ENCODE assay signal across 12 cellular contexts in genomic region chr19:3818479-3818878, GRCh38. TPM values are rescaled to one million over a fixed set of nuclear protein-coding genes. Genes with fewer than 3 reads are reported as not detected.
DNase-seq lines count a peak whose midpoint lies in the region; ATAC-seq and TF ChIP-seq lines count a peak whose summit lies in the region.
"Had no signal": no experiment of that assay in that cellular context is flagged by ENCODE, and none has a peak within 500 bp of the region (broad histone marks: within the 10 kb centered on the region; RNA-seq: fewer than 3 reads in every experiment).

No MANE protein-coding gene starts in this region.

- H3K79me2 ChIP-seq in neural progenitor cell (ENCODE audit: low read depth): no peaks in the 10 kb centered on the region
- H3K79me2 ChIP-seq: hepatocyte had no signal

- H2AFZ ChIP-seq in neural progenitor cell (replicated peaks): no peak overlapping the region
- H2AFZ ChIP-seq: hepatocyte had no signal

- H3F3A ChIP-seq in neural progenitor cell (ENCODE audit: low read depth): no peaks in the 10 kb centered on the region

- peaks cover 34% of the 10 kb centered on the region for H3K4me1 Mint-ChIP-seq in activated CD8-positive, alpha-beta T cell treated with anti-CD3 and anti-CD28 coated beads for 36 hours (ENCODE audit: low read depth)
- peaks cover 50% of the 10 kb centered on the region for H3K4me1 Mint-ChIP-seq in activated CD8-positive, alpha-beta T cell treated with anti-CD3 and anti-CD28 coated beads, Interleukin-2, amount 10 ng/mL, durations not matched to agents 7 days and 5 days (ENCODE audit: low read depth)
- peaks cover 35% of the 10 kb centered on the region for H3K4me1 Mint-ChIP-seq in stimulated activated memory B cell treated with anti-CD40 and anti-IgM and Interleukin-4, amounts not matched to agents 10 μg/mL and 1 μg/mL and 100 μg/mL, for 72 hours
- peaks cover 8% of the 10 kb centered on the region for H3K4me1 Mint-ChIP-seq in neural progenitor cell

- peaks cover 6% of the 10 kb centered on the region for H4K20me1 ChIP-seq in neural progenitor cell (ENCODE audit: low read depth)

- TF ChIP-seq CTCF in activated CD8-positive, alpha-beta T cell treated with anti-CD3 and anti-CD28 coated beads for 36 hours (IDR thresholded peaks at IDR 0.05): no peak
- TF ChIP-seq CTCF in foreskin keratinocyte (conservative IDR thresholded peaks at IDR 0.05): no peak
- TF ChIP-seq CTCF in neural progenitor cell (IDR thresholded peaks at IDR 0.05): no peak

- intact Hi-C loops in activated CD8-positive, alpha-beta T cell treated with anti-CD3 and anti-CD28 coated beads for 36 hours (cut with micrococcal nuclease): loop anchor here (10.0 kb wide), 1 partner anchor 54 kb away; the partner anchor contains the start of genes APBA3 and MRPL54

- H3K9me3 Mint-ChIP-seq in activated CD8-positive, alpha-beta T cell treated with anti-CD3 and anti-CD28 coated beads for 36 hours: no peaks in the 10 kb centered on the region
- peaks cover 7% of the 10 kb centered on the region for H3K9me3 Mint-ChIP-seq in activated CD8-positive, alpha-beta T cell treated with anti-CD3 and anti-CD28 coated beads, Interleukin-2, amount 10 ng/mL, durations not matched to agents 7 days and 5 days (ENCODE audit: insufficient read depth)
- H3K9me3 Mint-ChIP-seq in stimulated activated memory B cell treated with anti-CD40 and anti-IgM and Interleukin-4, amounts not matched to agents 10 μg/mL and 1 μg/mL and 100 μg/mL, for 72 hours: no peaks in the 10 kb centered on the region
- no peaks in the 10 kb centered on the region for H3K9me3 Mint-ChIP-seq in neural progenitor cell

- H3K36me3 Mint-ChIP-seq in activated CD8-positive, alpha-beta T cell treated with anti-CD3 and anti-CD28 coated beads for 36 hours (ENCODE audit: low read depth): no peaks in the 10 kb centered on the region
- peaks cover 4% of the 10 kb centered on the region for H3K36me3 Mint-ChIP-seq in activated CD8-positive, alpha-beta T cell treated with anti-CD3 and anti-CD28 coated beads, Interleukin-2, amount 10 ng/mL, durations not matched to agents 7 days and 5 days (ENCODE audit: low read depth)
- no peaks in the 10 kb centered on the region for H3K36me3 Mint-ChIP-seq in stimulated activated memory B cell treated with anti-CD40 and anti-IgM and Interleukin-4, amounts not matched to agents 10 μg/mL and 1 μg/mL and 100 μg/mL, for 72 hours
- no peaks in the 10 kb centered on the region for H3K36me3 Mint-ChIP-seq in neural progenitor cell

- peak; percentile 59 for DNase-seq in activated CD8-positive, alpha-beta T cell treated with anti-CD3 and anti-CD28 coated beads for 36 hours
- no peak for DNase-seq in activated CD8-positive, alpha-beta T cell treated with anti-CD3 and anti-CD28 coated beads, Interleukin-2, amount 10 ng/mL, durations not matched to agents 7 days and 5 days
- DNase-seq in RPMI7951 (ENCODE audit: low read depth) (peak; percentile 59), foreskin keratinocyte (peak; percentile 20 to 50), neural progenitor cell (ENCODE audit: low spot score) (no peak), globus pallidus (ENCODE audit: low spot score) (no peak)
- DNase-seq: NCI-H1092, SHP77 had no signal

- no peak overlapping the region for H3K4me2 ChIP-seq in neural progenitor cell
- H3K4me2 ChIP-seq: hepatocyte had no signal

- no peak overlapping the region for H3K4me3 Mint-ChIP-seq in activated CD8-positive, alpha-beta T cell treated with anti-CD3 and anti-CD28 coated beads for 36 hours
- no peak overlapping the region for H3K4me3 Mint-ChIP-seq in activated CD8-positive, alpha-beta T cell treated with anti-CD3 and anti-CD28 coated beads, Interleukin-2, amount 10 ng/mL, durations not matched to agents 7 days and 5 days
- no peak overlapping the region for H3K4me3 Mint-ChIP-seq in stimulated activated memory B cell treated with anti-CD40 and anti-IgM and Interleukin-4, amounts not matched to agents 10 μg/mL and 1 μg/mL and 100 μg/mL, for 72 hours
- no peak overlapping the region for H3K4me3 Mint-ChIP-seq in neural progenitor cell

- no peaks in the 10 kb centered on the region for H3K9me3 ChIP-seq in neural progenitor cell (ENCODE audit: low read depth)
- H3K9me3 ChIP-seq: pancreas had no signal

- H3K36me3 ChIP-seq in neural progenitor cell: no peaks in the 10 kb centered on the region
- H3K36me3 ChIP-seq: pancreas had no signal

- CTCF ChIA-PET in activated CD8-positive, alpha-beta T cell treated with anti-CD3 and anti-CD28 coated beads for 36 hours (lab: Charles Lee): interaction anchor here (1.2 to 3.5 kb wide), 4 partner anchors 28 to 56 kb away, joined by 3 to 18 read pairs (median 8); partner anchors contain the start of genes APBA3 and MRPL54
- CTCF ChIA-PET in activated CD8-positive, alpha-beta T cell treated with anti-CD3 and anti-CD28 coated beads, Interleukin-2, amount 10 ng/mL, durations not matched to agents 7 days and 5 days (lab: Charles Lee): interaction anchor here (0.9 to 2.6 kb wide), 4 partner anchors 22 to 333 kb away, joined by 3 to 17 read pairs (median 4); partner anchors contain the start of genes APBA3 and MRPL54

- H3K27me3 ChIP-seq in foreskin keratinocyte: peaks cover 4% of the 10 kb centered on the region
- peaks cover 10% of the 10 kb centered on the region for H3K27me3 ChIP-seq in neural progenitor cell
- H3K27me3 ChIP-seq: hepatocyte, pancreas had no signal

- H3K27ac ChIP-seq in foreskin keratinocyte (no peak overlapping the region), neural progenitor cell (no peak overlapping the region)
- H3K27ac ChIP-seq: hepatocyte, pancreas had no signal

- H3K4me3 ChIP-seq in neural progenitor cell: no peak overlapping the region
- H3K4me3 ChIP-seq: hepatocyte, pancreas had no signal

- POLR2A ChIA-PET in activated CD8-positive, alpha-beta T cell treated with anti-CD3 and anti-CD28 coated beads for 36 hours (lab: Charles Lee): interaction anchor here (0.6 to 1.1 kb wide), 5 partner anchors 30 to 56 kb away, joined by 3 to 5 read pairs (median 3); partner anchors contain the start of gene MRPL54
- POLR2A ChIA-PET in activated CD8-positive, alpha-beta T cell treated with anti-CD3 and anti-CD28 coated beads, Interleukin-2, amount 10 ng/mL, durations not matched to agents 7 days and 5 days (lab: Charles Lee): interaction anchor here (1.6 kb wide), 1 partner anchor 56 kb away, joined by 5 read pairs; the partner anchor contains the start of gene MRPL54

- H3K27me3 Mint-ChIP-seq in activated CD8-positive, alpha-beta T cell treated with anti-CD3 and anti-CD28 coated beads for 36 hours: no peaks in the 10 kb centered on the region
- H3K27me3 Mint-ChIP-seq in activated CD8-positive, alpha-beta T cell treated with anti-CD3 and anti-CD28 coated beads, Interleukin-2, amount 10 ng/mL, durations not matched to agents 7 days and 5 days (ENCODE audit: low read depth): no peaks in the 10 kb centered on the region
- H3K27me3 Mint-ChIP-seq in stimulated activated memory B cell treated with anti-CD40 and anti-IgM and Interleukin-4, amounts not matched to agents 10 μg/mL and 1 μg/mL and 100 μg/mL, for 72 hours: no peaks in the 10 kb centered on the region
- peaks cover 5% of the 10 kb centered on the region for H3K27me3 Mint-ChIP-seq in neural progenitor cell (ENCODE audit: insufficient read depth, low read depth)

- peak overlapping the region; percentile 36 for H3K27ac Mint-ChIP-seq in activated CD8-positive, alpha-beta T cell treated with anti-CD3 and anti-CD28 coated beads for 36 hours
- H3K27ac Mint-ChIP-seq in activated CD8-positive, alpha-beta T cell treated with anti-CD3 and anti-CD28 coated beads, Interleukin-2, amount 10 ng/mL, durations not matched to agents 7 days and 5 days: no peak overlapping the region
- no peak overlapping the region for H3K27ac Mint-ChIP-seq in stimulated activated memory B cell treated with anti-CD40 and anti-IgM and Interleukin-4, amounts not matched to agents 10 μg/mL and 1 μg/mL and 100 μg/mL, for 72 hours
- no peak overlapping the region for H3K27ac Mint-ChIP-seq in neural progenitor cell

- no peak overlapping the region for H3K9ac ChIP-seq in neural progenitor cell

- ATAC-seq in activated CD8-positive, alpha-beta T cell treated with anti-CD3 and anti-CD28 coated beads for 36 hours: peak; percentile 62
- no peak for ATAC-seq in activated CD8-positive, alpha-beta T cell treated with anti-CD3 and anti-CD28 coated beads, Interleukin-2, amount 10 ng/mL, durations not matched to agents 7 days and 5 days
- ATAC-seq in foreskin keratinocyte (no peak), HG02763 (IDR thresholded peaks at IDR 0.05; ENCODE audit: unreplicated experiment) (no peak)
- peak; percentile 52 for ATAC-seq in stimulated activated memory B cell treated with anti-CD40 and anti-IgM and Interleukin-4, amounts not matched to agents 10 μg/mL and 1 μg/mL and 100 μg/mL, for 72 hours

- H3K4me1 ChIP-seq in foreskin keratinocyte: no peaks in the 10 kb centered on the region
- no peaks in the 10 kb centered on the region for H3K4me1 ChIP-seq in neural progenitor cell
- H3K4me1 ChIP-seq: pancreas had no signal

RNA-seq across cellular contexts. Expression of gene MATK, which starts 32.3 kb away (rescaled TPM):
- 10 to 100 TPM; 37.6 to 39.6 TPM for total RNA-seq in activated CD8-positive, alpha-beta T cell treated with anti-CD3 and anti-CD28 coated beads for 36 hours
- 10 to 100 TPM; 39.9 to 44.0 TPM for total RNA-seq in activated CD8-positive, alpha-beta T cell treated with anti-CD3 and anti-CD28 coated beads, Interleukin-2, amount 10 ng/mL, durations not matched to agents 7 days and 5 days
- total RNA-seq in RPMI7951 (2014; rRNA removed; shearing (Covaris generic)): not detected in 2 replicates
- total RNA-seq in foreskin keratinocyte: not detected in 2 replicates
- not detected in 2 replicates for polyA plus RNA-seq in foreskin keratinocyte
- total RNA-seq in neural progenitor cell (ENCODE audit: low replicate concordance): 2.4 and 2.8 TPM in 2 replicates
- total RNA-seq: hepatocyte had no signal

RNA-seq across cellular contexts. Expression of gene RAX2, which starts 46.5 kb away (rescaled TPM):
- total RNA-seq in activated CD8-positive, alpha-beta T cell treated with anti-CD3 and anti-CD28 coated beads for 36 hours: not detected
- not detected for total RNA-seq in activated CD8-positive, alpha-beta T cell treated with anti-CD3 and anti-CD28 coated beads, Interleukin-2, amount 10 ng/mL, durations not matched to agents 7 days and 5 days
- total RNA-seq in RPMI7951 (2014; rRNA removed; shearing (Covaris generic)): not detected in 2 replicates
- total RNA-seq in foreskin keratinocyte: not detected in 2 replicates
- not detected in 2 replicates for polyA plus RNA-seq in foreskin keratinocyte
- not detected in 2 replicates for total RNA-seq in neural progenitor cell (ENCODE audit: low replicate concordance)
- total RNA-seq: hepatocyte, pancreas had no signal
- polyA plus RNA-seq: pancreas had no signal

RNA-seq across cellular contexts. Expression of gene ZFR2, which starts 50.4 kb away (rescaled TPM):
- under 1 TPM in 1 of 2 experiments, not detected in 1; 0.23 TPM for total RNA-seq in activated CD8-positive, alpha-beta T cell treated with anti-CD3 and anti-CD28 coated beads for 36 hours
- under 1 TPM; 0.24 to 0.42 TPM for total RNA-seq in activated CD8-positive, alpha-beta T cell treated with anti-CD3 and anti-CD28 coated beads, Interleukin-2, amount 10 ng/mL, durations not matched to agents 7 days and 5 days
- not detected in 2 replicates for total RNA-seq in RPMI7951 (2014; rRNA removed; shearing (Covaris generic))
- total RNA-seq in foreskin keratinocyte: 0.17 TPM in 1 of 2 replicates, not detected in the other
- polyA plus RNA-seq in foreskin keratinocyte: 0.13 TPM in 1 of 2 replicates, not detected in the other
- total RNA-seq in neural progenitor cell (ENCODE audit: low replicate concordance): 8.9 and 20.4 TPM in 2 replicates

RNA-seq across cellular contexts. Expression of gene MRPL54, which starts 56.0 kb away (rescaled TPM):
- total RNA-seq in activated CD8-positive, alpha-beta T cell treated with anti-CD3 and anti-CD28 coated beads for 36 hours: 10 to 100 TPM; 47.4 to 50.9 TPM
- 10 to 100 TPM; 66.9 to 71.4 TPM for total RNA-seq in activated CD8-positive, alpha-beta T cell treated with anti-CD3 and anti-CD28 coated beads, Interleukin-2, amount 10 ng/mL, durations not matched to agents 7 days and 5 days
- total RNA-seq in RPMI7951 (2014; rRNA removed; shearing (Covaris generic)): 90.7 and 103 TPM in 2 replicates
- total RNA-seq in foreskin keratinocyte (60.8 and 65.2 TPM in 2 replicates), neural progenitor cell (ENCODE audit: low replicate concordance) (15.1 and 21.4 TPM in 2 replicates)
- 94.0 and 100 TPM in 2 replicates for polyA plus RNA-seq in foreskin keratinocyte

RNA-seq across cellular contexts. Expression of gene APBA3, which starts 57.0 kb away (rescaled TPM):
- total RNA-seq in activated CD8-positive, alpha-beta T cell treated with anti-CD3 and anti-CD28 coated beads for 36 hours: 10 to 100 TPM; 28.0 to 29.1 TPM
- 10 to 100 TPM; 39.6 to 40.5 TPM for total RNA-seq in activated CD8-positive, alpha-beta T cell treated with anti-CD3 and anti-CD28 coated beads, Interleukin-2, amount 10 ng/mL, durations not matched to agents 7 days and 5 days
- total RNA-seq in RPMI7951 (2014; rRNA removed; shearing (Covaris generic)): 5.8 and 15.0 TPM in 2 replicates
- total RNA-seq in foreskin keratinocyte (14.0 and 16.5 TPM in 2 replicates), neural progenitor cell (ENCODE audit: low replicate concordance) (17.3 and 41.1 TPM in 2 replicates)
- 16.2 and 16.6 TPM in 2 replicates for polyA plus RNA-seq in foreskin keratinocyte

Comparison
In these comparisons a context has a peak if more than half of its experiments do, and no peak if none do; other contexts are left out.
1. ATAC-seq: peak in activated CD8-positive, alpha-beta T cell treated with anti-CD3 and anti-CD28 coated beads for 36 hours (single experiment) and stimulated activated memory B cell treated with anti-CD40 and anti-IgM and Interleukin-4, amounts not matched to agents 10 μg/mL and 1 μg/mL and 100 μg/mL, for 72 hours (single experiment); none in activated CD8-positive, alpha-beta T cell treated with anti-CD3 and anti-CD28 coated beads, Interleukin-2, amount 10 ng/mL, durations not matched to agents 7 days and 5 days (single experiment), foreskin keratinocyte (single experiment) and HG02763 (single experiment).
2. DNase-seq: peak in activated CD8-positive, alpha-beta T cell treated with anti-CD3 and anti-CD28 coated beads for 36 hours (single experiment), RPMI7951 (single experiment) and foreskin keratinocyte (2 of 2); none in activated CD8-positive, alpha-beta T cell treated with anti-CD3 and anti-CD28 coated beads, Interleukin-2, amount 10 ng/mL, durations not matched to agents 7 days and 5 days (single experiment), neural progenitor cell (single experiment) and globus pallidus (single experiment).
3. RNA of gene MATK, which starts 32.3 kb away (total RNA-seq): 39.9 to 44.0 TPM in activated CD8-positive, alpha-beta T cell treated with anti-CD3 and anti-CD28 coated beads, Interleukin-2, amount 10 ng/mL, durations not matched to agents 7 days and 5 days and 37.6 to 39.6 TPM in activated CD8-positive, alpha-beta T cell treated with anti-CD3 and anti-CD28 coated beads for 36 hours; 2.4 to 2.8 TPM in neural progenitor cell, not detected in RPMI7951 and not detected in foreskin keratinocyte; every median in the first group is over 10 times any median in the second.